ENCODE assay signal across 26 cellular contexts in genomic region chr15:71971905-71972304, GRCh38.
"Had no signal": no experiment of that assay in that cellular context is flagged by ENCODE, and none has a peak within 500 bp of the region (broad histone marks: within the 10 kb centered on the region; RNA-seq: fewer than 3 reads in every experiment).

No MANE protein-coding gene starts in this region.

- H3K27me3 Mint-ChIP-seq: effector memory CD8-positive, alpha-beta T cell; naive thymus-derived CD8-positive, alpha-beta T cell; stimulated activated memory B cell treated with anti-CD40 and anti-IgM and Interleukin-4, amounts not matched to agents 10 μg/mL and 1 μg/mL and 100 μg/mL, for 72 hours had no signal

- H3K4me1 ChIP-seq: gastrocnemius medialis, psoas muscle, sigmoid colon, spleen, tibial artery, upper lobe of right lung had no signal

- H3K36me3 ChIP-seq: ovary had no signal

- DNase-seq: cortex of kidney; effector memory CD8-positive, alpha-beta T cell; foreskin fibroblast; gastrocnemius medialis; head of caudate nucleus; kidney; mesenchymal stem cell; naive thymus-derived CD8-positive, alpha-beta T cell; nephron progenitor cell; occipital lobe; ovary; posterior cingulate gyrus; psoas muscle; right cardiac atrium; sigmoid colon; spleen; stimulated activated CD4-positive, alpha-beta T cell treated with anti-CD3 and anti-CD28 coated beads, Interleukin-4, amount 100 ng/mL, for 4 hours; stimulated activated naive CD8-positive, alpha-beta T cell treated with anti-CD3 and anti-CD28 coated beads, Interleukin-15, Interleukin-2, amounts not matched to agents 100 U/mL and 50 U/mL, for 24 hours; substantia nigra; testis; tibial artery; upper lobe of right lung; uterus had no signal

- H3K4me3 Mint-ChIP-seq: effector memory CD8-positive, alpha-beta T cell; naive thymus-derived CD8-positive, alpha-beta T cell; nephron progenitor cell; stimulated activated memory B cell treated with anti-CD40 and anti-IgM and Interleukin-4, amounts not matched to agents 10 μg/mL and 1 μg/mL and 100 μg/mL, for 72 hours had no signal

- H3K4me3 ChIP-seq: gastrocnemius medialis, ovary, psoas muscle, sigmoid colon, spleen, testis, tibial artery, upper lobe of right lung, uterus had no signal

- H3K4me1 Mint-ChIP-seq: nephron progenitor cell; stimulated activated memory B cell treated with anti-CD40 and anti-IgM and Interleukin-4, amounts not matched to agents 10 μg/mL and 1 μg/mL and 100 μg/mL, for 72 hours had no signal

- ATAC-seq: effector memory CD8-positive, alpha-beta T cell; esophagus mucosa; gastrocnemius medialis; left lobe of liver; naive thymus-derived CD8-positive, alpha-beta T cell; psoas muscle; right cardiac atrium; stimulated activated memory B cell treated with anti-CD40 and anti-IgM and Interleukin-4, amounts not matched to agents 10 μg/mL and 1 μg/mL and 100 μg/mL, for 72 hours; stimulated activated naive CD8-positive, alpha-beta T cell treated with anti-CD3 and anti-CD28 coated beads, Interleukin-15, Interleukin-2, amounts not matched to agents 100 U/mL and 50 U/mL, for 24 hours; upper lobe of right lung had no signal

- H3K27me3 ChIP-seq: gastrocnemius medialis, ovary, sigmoid colon, spleen, testis, tibial artery, upper lobe of right lung, uterus had no signal

- H3K9me3 ChIP-seq: gastrocnemius medialis, ovary, psoas muscle, sigmoid colon, spleen, testis, tibial artery, upper lobe of right lung, uterus had no signal

- H3K9me3 Mint-ChIP-seq: effector memory CD8-positive, alpha-beta T cell; naive thymus-derived CD8-positive, alpha-beta T cell; nephron progenitor cell; stimulated activated memory B cell treated with anti-CD40 and anti-IgM and Interleukin-4, amounts not matched to agents 10 μg/mL and 1 μg/mL and 100 μg/mL, for 72 hours had no signal

- H3K27ac Mint-ChIP-seq: effector memory CD8-positive, alpha-beta T cell; nephron progenitor cell; stimulated activated memory B cell treated with anti-CD40 and anti-IgM and Interleukin-4, amounts not matched to agents 10 μg/mL and 1 μg/mL and 100 μg/mL, for 72 hours had no signal

- H3K27ac ChIP-seq: gastrocnemius medialis, ovary, psoas muscle, sigmoid colon, spleen, testis, tibial artery, upper lobe of right lung, uterus had no signal
